18 cellular contexts compared by ENCODE assay signal in the genomic region with DNA sequence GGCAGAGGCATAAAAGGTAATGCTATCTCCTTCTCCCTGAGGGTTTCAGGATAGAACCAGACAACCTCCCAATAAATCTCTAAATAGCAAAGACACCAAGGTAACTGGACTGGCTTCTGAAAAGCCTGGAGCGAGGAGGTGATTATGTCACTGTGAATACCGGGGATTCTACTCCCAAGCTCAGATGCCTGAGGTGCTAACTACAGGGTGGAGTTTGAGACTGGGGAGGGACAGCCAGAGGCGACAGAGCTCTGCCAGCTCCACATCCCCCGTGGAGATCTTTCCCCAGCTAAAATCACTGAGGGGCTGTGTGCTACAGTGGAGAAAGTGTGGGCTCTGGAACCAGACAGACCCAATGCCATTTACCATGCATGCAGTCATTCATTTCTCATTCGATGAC. TPM values are rescaled to one million over a fixed set of nuclear protein-coding genes. Genes with fewer than 3 reads are reported as not detected.
A peak's percentile ranks its signal among the peaks of the same experiment; 100 is the strongest.
DNase-seq lines count a peak whose midpoint lies in the region; ATAC-seq and TF ChIP-seq lines count a peak whose summit lies in the region.
"Had no signal": no experiment of that assay in that cellular context is flagged by ENCODE, and none has a peak within 500 bp of the region (broad histone marks: within the 10 kb centered on the region; RNA-seq: fewer than 3 reads in every experiment).

No MANE protein-coding gene starts in this region.

- no peaks in the 10 kb centered on the region for H3K36me3 Mint-ChIP-seq in activated CD4-positive, alpha-beta T cell treated with anti-CD3 and anti-CD28 coated beads, Interleukin-2, amount 10 ng/mL, durations not matched to agents 24 days and 14 days (ENCODE audit: low read depth)
- H3K36me3 Mint-ChIP-seq: CD4-positive, alpha-beta memory T cell had no signal

- POLR2A ChIA-PET in HEK293 (lab: Yijun Ruan, JAX): no interaction called here

- no peak for TF ChIP-seq CTCF in HEK293 (tag by site-specific recombination; IDR thresholded peaks at IDR 0.05)

- H3K4me1 Mint-ChIP-seq in activated CD4-positive, alpha-beta T cell treated with anti-CD3 and anti-CD28 coated beads, Interleukin-2, amount 10 ng/mL, durations not matched to agents 24 days and 14 days: peaks cover 1% of the 10 kb centered on the region
- H3K4me1 Mint-ChIP-seq: CD4-positive, alpha-beta memory T cell had no signal

- no peaks in the 10 kb centered on the region for H3K4me1 ChIP-seq in HEK293 (ENCODE audit: control insufficient read depth, insufficient read depth, low read length)
- H3K4me1 ChIP-seq: BE2C had no signal

- CTCF ChIA-PET in HEK293 (lab: Yijun Ruan, JAX): interaction anchor here (0.8 to 1.8 kb wide), 4 partner anchors 22 to 289 kb away, joined by 3 to 9 read pairs (median 4); no protein-coding TSS in a partner anchor

- no peaks in the 10 kb centered on the region for H3K36me3 ChIP-seq in HEK293 (ENCODE audit: control insufficient read depth in 2 of 2, insufficient read depth in 1 of 2, low read length in 2 of 2)
- H3K36me3 ChIP-seq: BE2C had no signal

- DNase-seq in D341Med (ENCODE audit: low spot score): peak; percentile 18
- DNase-seq in islet precursor cell: peak; percentile 88
- peak; percentile 10 for DNase-seq in posterior vena cava (ENCODE audit: low spot score)
- no peak for DNase-seq in OCI-M2 (lab: John Stamatoyannopoulos, UW; ENCODE audit: unreplicated experiment)
- no peak for DNase-seq in activated CD4-positive, alpha-beta T cell treated with anti-CD3 and anti-CD28 coated beads, Interleukin-2, amount 10 ng/mL, durations not matched to agents 24 days and 14 days
- no peak for DNase-seq in DMS153 (lab: John Stamatoyannopoulos, UW)
- DNase-seq: BE2C; CD4-positive, alpha-beta memory T cell; GM23248; H7; IMR-90; KBM-7 had no signal

- intact Hi-C loops in posterior vena cava (cut with DNase I): no loop called here
- intact Hi-C loops in activated CD4-positive, alpha-beta T cell treated with anti-CD3 and anti-CD28 coated beads, Interleukin-2, amount 10 ng/mL, durations not matched to agents 24 days and 14 days (cut with micrococcal nuclease): no loop called here

- peaks cover 28% of the 10 kb centered on the region for H3K27me3 Mint-ChIP-seq in activated CD4-positive, alpha-beta T cell treated with anti-CD3 and anti-CD28 coated beads, Interleukin-2, amount 10 ng/mL, durations not matched to agents 24 days and 14 days

- H3K4me3 Mint-ChIP-seq in activated CD4-positive, alpha-beta T cell treated with anti-CD3 and anti-CD28 coated beads, Interleukin-2, amount 10 ng/mL, durations not matched to agents 24 days and 14 days: no peak overlapping the region
- H3K4me3 Mint-ChIP-seq: CD4-positive, alpha-beta memory T cell had no signal

- no peak overlapping the region for H3K27ac Mint-ChIP-seq in activated CD4-positive, alpha-beta T cell treated with anti-CD3 and anti-CD28 coated beads, Interleukin-2, amount 10 ng/mL, durations not matched to agents 24 days and 14 days
- H3K27ac Mint-ChIP-seq: CD4-positive, alpha-beta memory T cell had no signal

- no peaks in the 10 kb centered on the region for H3K9me3 ChIP-seq in HEK293 (ENCODE audit: control insufficient read depth, insufficient read depth, low read depth, low read length)
- H3K9me3 ChIP-seq: A549, BE2C had no signal

- H3K27ac ChIP-seq in HEK293 (ENCODE audit: extremely low read depth, low read depth, low read length): no peak overlapping the region
- H3K27ac ChIP-seq: A549, C4-2B, GM23248, HL-60 had no signal

- H3K4me3 ChIP-seq in HEK293 (ENCODE audit: low read depth, low read length): no peak overlapping the region
- H3K4me3 ChIP-seq: A549, GM12878, GM23248 had no signal

- ATAC-seq in GM18867 (IDR thresholded peaks at IDR 0.05; ENCODE audit: unreplicated experiment): no peak
- ATAC-seq: A549 had no signal

- no peaks in the 10 kb centered on the region for H3K9me3 Mint-ChIP-seq in activated CD4-positive, alpha-beta T cell treated with anti-CD3 and anti-CD28 coated beads, Interleukin-2, amount 10 ng/mL, durations not matched to agents 24 days and 14 days
- H3K9me3 Mint-ChIP-seq: CD4-positive, alpha-beta memory T cell had no signal

TF ChIP-seq in HEK293, 187 proteins besides CTCF, POLR2A, EP300 and RAD21:
- TF ChIP-seq ZNF292 (tag by site-specific recombination; IDR thresholded peaks at IDR 0.05; ENCODE audit: borderline replicate concordance, low read depth) (no peak), ZIC2 (tag by site-specific recombination; IDR thresholded peaks at IDR 0.05) (peak; percentile 79), ZNF24 (tag by site-specific recombination; IDR thresholded peaks at IDR 0.05) (no peak), ZNF701 (tag by site-specific recombination; IDR thresholded peaks at IDR 0.05) (no peak), ZNF366 (tag by site-specific recombination; conservative IDR thresholded peaks at IDR 0.05) (no peak), ZNF654 (tag by site-specific recombination; IDR thresholded peaks at IDR 0.05; ENCODE audit: low read depth) (no peak), GLIS1 (tag by site-specific recombination; IDR thresholded peaks at IDR 0.05) (peak; percentile 43), ZNF621 (tag by site-specific recombination; IDR thresholded peaks at IDR 0.05) (no peak), SP7 (tag by site-specific recombination; IDR thresholded peaks at IDR 0.05) (peak; percentile 32; the same call in 1 of the 2 replicates)
- TF ChIP-seq, protein P1, sequence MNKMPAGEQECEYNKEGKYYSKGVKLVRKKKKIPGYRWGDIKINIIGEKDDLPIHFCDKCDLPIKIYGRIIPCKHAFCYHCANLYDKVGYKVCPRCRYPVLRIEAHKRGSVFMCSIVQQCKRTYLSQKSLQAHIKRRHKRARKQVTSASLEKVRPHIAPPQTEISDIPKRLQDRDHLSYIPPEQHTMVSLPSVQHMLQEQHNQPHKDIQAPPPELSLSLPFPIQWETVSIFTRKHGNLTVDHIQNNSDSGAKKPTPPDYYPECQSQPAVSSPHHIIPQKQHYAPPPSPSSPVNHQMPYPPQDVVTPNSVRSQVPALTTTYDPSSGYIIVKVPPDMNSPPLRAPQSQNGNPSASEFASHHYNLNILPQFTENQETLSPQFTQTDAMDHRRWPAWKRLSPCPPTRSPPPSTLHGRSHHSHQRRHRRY (tag by site-specific recombination; IDR thresholded peaks at IDR 0.05): no peak

RNA-seq across cellular contexts. Expression of a gene that starts 7.9 kb away (rescaled TPM):
- total RNA-seq in posterior vena cava: 1 to 10 TPM; 3.6 to 5.3 TPM
- total RNA-seq in activated CD4-positive, alpha-beta T cell treated with anti-CD3 and anti-CD28 coated beads, Interleukin-2, amount 10 ng/mL, durations not matched to agents 24 days and 14 days: 1.0 and 1.1 TPM in 2 replicates

RNA-seq across cellular contexts. Expression of a gene that starts 56.4 kb away (rescaled TPM):
- total RNA-seq in posterior vena cava: 10 to 100 TPM; 49.8 to 54.6 TPM
- 81.8 and 83.1 TPM in 2 replicates for total RNA-seq in activated CD4-positive, alpha-beta T cell treated with anti-CD3 and anti-CD28 coated beads, Interleukin-2, amount 10 ng/mL, durations not matched to agents 24 days and 14 days

Comparison
In these comparisons a context has a peak if more than half of its experiments do, and no peak if none do; other contexts are left out.
1. DNase-seq: peak in D341Med (single experiment), islet precursor cell (single experiment) and posterior vena cava (single experiment); none in OCI-M2 (single experiment), activated CD4-positive, alpha-beta T cell treated with anti-CD3 and anti-CD28 coated beads, Interleukin-2, amount 10 ng/mL, durations not matched to agents 24 days and 14 days (single experiment) and DMS153 (single experiment).